In the genomic region with DNA sequence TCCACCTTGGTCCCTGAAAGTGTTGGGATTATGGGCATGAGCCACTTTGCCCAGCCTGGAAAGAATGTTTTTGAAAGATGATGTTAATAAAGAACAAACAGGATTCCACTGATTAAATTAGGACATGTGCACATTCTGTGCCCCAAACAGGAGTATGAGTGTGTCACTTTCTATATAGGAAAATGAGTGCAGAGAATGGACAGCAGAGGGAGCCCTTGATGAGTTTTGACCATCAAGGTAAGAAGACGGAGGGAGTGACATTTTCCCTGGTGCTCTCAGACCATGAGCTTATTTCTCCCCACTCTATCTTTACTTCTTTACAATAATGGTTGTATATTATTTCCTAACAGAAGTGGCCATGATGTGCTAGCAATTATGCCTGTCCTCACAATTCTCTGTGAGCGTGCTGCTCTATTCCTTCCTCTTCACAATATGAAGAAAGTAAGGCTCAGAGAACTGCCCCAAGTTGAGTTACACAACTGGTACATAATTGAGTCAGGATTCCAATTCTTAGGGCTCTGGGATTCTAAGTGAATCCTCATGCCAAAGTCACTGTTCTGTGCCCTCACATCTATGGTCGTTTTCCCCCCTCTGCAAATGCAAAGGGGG, we compare ENCODE assay signal across 8 cellular contexts. TPM values are rescaled to one million over a fixed set of nuclear protein-coding genes. Genes with fewer than 3 reads are reported as not detected.
DNase-seq lines count a peak whose midpoint lies in the region; ATAC-seq and TF ChIP-seq lines count a peak whose summit lies in the region.

No MANE protein-coding gene starts in this region.

- intact Hi-C loops in body of pancreas (cut with DNase I), result loop anchor here (5.0 kb wide), 1 partner anchor 148 kb away; no protein-coding TSS in a partner anchor

- H3K79me2 ChIP-seq in smooth muscle cell (ENCODE audit: low read depth), result no peaks in the 10 kb centered on the region

- no peak overlapping the region for H3K4me2 ChIP-seq in smooth muscle cell

- no peak overlapping the region for H3K4me3 ChIP-seq in SJSA1
- H3K4me3 ChIP-seq in body of pancreas, result no peak overlapping the region
- H3K4me3 ChIP-seq in smooth muscle cell, result no peak overlapping the region

- no peak overlapping the region for H2AFZ ChIP-seq in smooth muscle cell (ENCODE audit: low read depth)

- peaks cover 14% of the 10 kb centered on the region for H4K20me1 ChIP-seq in smooth muscle cell (ENCODE audit: low read depth)

- H3K4me1 ChIP-seq in SJSA1 (replicated peaks), result no peaks in the 10 kb centered on the region
- H3K4me1 ChIP-seq in body of pancreas, result no peaks in the 10 kb centered on the region
- H3K4me1 ChIP-seq in smooth muscle cell (ENCODE audit: low read depth), result no peaks in the 10 kb centered on the region

- H3F3A ChIP-seq in smooth muscle cell (ENCODE audit: low read depth), result no peaks in the 10 kb centered on the region

- H3K27ac ChIP-seq in SJSA1 (no peak overlapping the region), body of pancreas (no peak overlapping the region), smooth muscle cell (ENCODE audit: low read depth) (no peak overlapping the region)

- H3K9me3 ChIP-seq in SJSA1 (replicated peaks) (no peaks in the 10 kb centered on the region), body of pancreas (no peaks in the 10 kb centered on the region), smooth muscle cell (replicated peaks; ENCODE audit: low read depth) (no peaks in the 10 kb centered on the region)

- ATAC-seq in GM21723 (IDR thresholded peaks at IDR 0.05; ENCODE audit: unreplicated experiment), result peak; percentile 74
- peak; percentile 94 for ATAC-seq in body of pancreas
- ATAC-seq in HG03196 (IDR thresholded peaks at IDR 0.05; ENCODE audit: unreplicated experiment), result no peak

- no peaks in the 10 kb centered on the region for H3K27me3 ChIP-seq in SJSA1 (replicated peaks)
- no peaks in the 10 kb centered on the region for H3K27me3 ChIP-seq in body of pancreas
- no peaks in the 10 kb centered on the region for H3K27me3 ChIP-seq in smooth muscle cell (ENCODE audit: low read depth)

- TF ChIP-seq CTCF in body of pancreas (IDR thresholded peaks at IDR 0.05) (peak; percentile 32 to 88 (median 83)), smooth muscle cell (IDR thresholded peaks at IDR 0.05; ENCODE audit: borderline replicate concordance, insufficient read depth, poor library complexity, severe bottlenecking) (peak; percentile 80)

- TF ChIP-seq POLR2A in body of pancreas (IDR thresholded peaks at IDR 0.05), result no peak

- H3K9ac ChIP-seq in smooth muscle cell (ENCODE audit: low read depth), result no peak overlapping the region

- DNase-seq in DMS79 treated with DMSO at 0.1 percent for 48 hours (lab: John Stamatoyannopoulos, UW) (peak; percentile 80), NCI-H1092 (lab: John Stamatoyannopoulos, UW) (peak; percentile 68), SJSA1 (ENCODE audit: low read depth in 1 of 2, low spot score in 2 of 2) (peak; percentile 65 to 67), body of pancreas (peak; percentile 81 to 89 (median 82)), iPS-NIHi11 (ENCODE audit: low spot score) (peak; percentile 80), smooth muscle cell (lab: John Stamatoyannopoulos, UW; ENCODE audit: unreplicated experiment) (no peak)

- H3K36me3 ChIP-seq in SJSA1, result no peaks in the 10 kb centered on the region
- no peaks in the 10 kb centered on the region for H3K36me3 ChIP-seq in body of pancreas (replicated peaks in 1 of 2; ENCODE audit: insufficient read depth in 1 of 2, low read depth in 2 of 2)
- H3K36me3 ChIP-seq in smooth muscle cell (ENCODE audit: low read depth), result no peaks in the 10 kb centered on the region

- WGBS in body of pancreas, 2 donors, result 53 to 59% methylated on average over 3 of the region's 3 CpGs
- WGBS in smooth muscle cell (ENCODE audit: low lambda C conversion rate), result 62% methylated on average over 3 of the region's 3 CpGs

RNA-seq across cellular contexts. Expression of gene RPL37A, which starts 20.6 kb away (rescaled TPM):
- total RNA-seq in SJSA1 (2014; rRNA removed; shearing (Covaris generic)), result 1,252 and 2,448 TPM in 2 replicates
- total RNA-seq in body of pancreas, result 1,000 to 10,000 TPM in 1 of 2 donors, 100 to 1,000 TPM in 1; 452 to 1,069 TPM
- 1,503 and 1,842 TPM in 2 replicates for total RNA-seq in smooth muscle cell
- 1,221 and 1,404 TPM in 2 replicates for polyA plus RNA-seq in smooth muscle cell
